Comparison of ENCODE assay signal across 20 cellular contexts in the genomic region with DNA sequence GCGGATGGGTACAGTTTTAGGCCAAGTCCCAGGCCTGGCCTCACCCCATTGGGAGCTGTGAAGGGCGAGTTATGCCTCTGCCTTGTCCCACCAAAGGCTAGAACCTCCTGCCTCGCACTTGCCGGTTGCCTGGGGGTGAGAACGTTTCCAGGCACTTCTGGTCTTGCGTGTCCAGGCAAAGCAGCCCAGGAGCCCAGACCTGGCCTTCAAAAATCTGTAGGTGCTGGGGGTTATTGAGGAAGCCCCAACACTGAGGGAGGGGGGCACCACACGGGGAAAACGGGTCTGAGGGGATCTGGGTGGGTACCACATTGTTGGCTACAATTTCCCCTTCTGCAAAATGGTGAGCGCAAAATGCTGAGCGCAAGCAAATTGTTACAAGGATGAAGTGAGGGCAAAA. TPM values are rescaled to one million over a fixed set of nuclear protein-coding genes. Genes with fewer than 3 reads are reported as not detected.
"Had no signal": no experiment of that assay in that cellular context is flagged by ENCODE, and none has a peak within 500 bp of the region (broad histone marks: within the 10 kb centered on the region; RNA-seq: fewer than 3 reads in every experiment).

No MANE protein-coding gene starts in this region.

- H3K4me1 Mint-ChIP-seq: central memory CD8-positive, alpha-beta T cell had no signal

- H3K9me3 Mint-ChIP-seq: activated CD8-positive, alpha-beta T cell treated with anti-CD3 and anti-CD28 coated beads for 36 hours; activated T-cell treated with anti-CD3 and anti-CD28 coated beads, Interleukin-2, amount 50 U/mL, for 4 hours; central memory CD8-positive, alpha-beta T cell; immature natural killer cell; WTC11 had no signal

- H3K4me3 ChIP-seq: body of pancreas, lung had no signal

- H3K36me3 Mint-ChIP-seq: immature natural killer cell, WTC11 had no signal

- H3K4me1 ChIP-seq: body of pancreas had no signal

- H3K27ac Mint-ChIP-seq: activated CD8-positive, alpha-beta T cell treated with anti-CD3 and anti-CD28 coated beads for 36 hours; activated naive CD4-positive, alpha-beta T cell treated with anti-CD3 and anti-CD28 coated beads, Interleukin-2, amount 50 U/mL, for 72 hours; immature natural killer cell; WTC11 had no signal

- H3K27ac ChIP-seq: body of pancreas had no signal

- H3K27me3 ChIP-seq: body of pancreas, neutrophil had no signal

- DNase-seq: activated CD4-positive, alpha-beta T cell treated with anti-CD3 and anti-CD28 coated beads for 48 hours; activated CD8-positive, alpha-beta T cell treated with anti-CD3 and anti-CD28 coated beads for 36 hours; activated effector memory CD4-positive, alpha-beta T cell treated with anti-CD3 and anti-CD28 coated beads, Interleukin-2, amount 50 U/mL, for 16 hours; activated T-cell treated with anti-CD3 and anti-CD28 coated beads, Interleukin-2, amount 50 U/mL, for 4 hours; body of pancreas; effector memory CD4-positive, alpha-beta T cell; immature natural killer cell; left cardiac atrium; stimulated activated CD4-positive, alpha-beta T cell treated with anti-CD3 and anti-CD28 coated beads, Interleukin-15, amount 100 ng/mL, for 24 hours; stimulated activated CD4-positive, alpha-beta T cell treated with anti-CD3 and anti-CD28 coated beads, Interleukin-4, amount 100 ng/mL, for 24 hours; stimulated activated naive CD4-positive, alpha-beta T cell; T-helper 2 cell; trophoblast cell had no signal

- ATAC-seq: activated CD8-positive, alpha-beta T cell treated with anti-CD3 and anti-CD28 coated beads for 36 hours; activated naive CD4-positive, alpha-beta T cell treated with anti-CD3 and anti-CD28 coated beads, Interleukin-2, amount 50 U/mL, for 72 hours; activated T-cell treated with anti-CD3 and anti-CD28 coated beads, Interleukin-2, amount 50 U/mL, for 4 hours; body of pancreas; left cardiac atrium; WTC11 had no signal

- H3K36me3 ChIP-seq: neutrophil had no signal

- H3K4me3 Mint-ChIP-seq: activated CD8-positive, alpha-beta T cell treated with anti-CD3 and anti-CD28 coated beads for 36 hours; activated T-cell treated with anti-CD3 and anti-CD28 coated beads, Interleukin-2, amount 50 U/mL, for 4 hours; central memory CD8-positive, alpha-beta T cell; immature natural killer cell; WTC11 had no signal

- H3K9me3 ChIP-seq: body of pancreas, neutrophil had no signal

RNA-seq across cellular contexts. Expression of a gene that starts 12.2 kb away (rescaled TPM):
- total RNA-seq: activated CD8-positive, alpha-beta T cell treated with anti-CD3 and anti-CD28 coated beads for 36 hours; activated naive CD4-positive, alpha-beta T cell treated with anti-CD3 and anti-CD28 coated beads, Interleukin-2, amount 50 U/mL, for 72 hours; activated T-cell treated with anti-CD3 and anti-CD28 coated beads, Interleukin-2, amount 50 U/mL, for 4 hours; left cardiac atrium; skeletal muscle tissue; subcutaneous adipose tissue had no signal
